In genomic region chr7:50141854-50142253, GRCh38 we compare ENCODE assay signal across 15 cellular contexts. TPM values are rescaled to one million over a fixed set of nuclear protein-coding genes. Genes with fewer than 3 reads are reported as not detected.
"Had no signal": no experiment of that assay in that cellular context is flagged by ENCODE, and none has a peak within 500 bp of the region (broad histone marks: within the 10 kb centered on the region; RNA-seq: fewer than 3 reads in every experiment).

No MANE protein-coding gene starts in this region.

- DNase-seq: activated CD4-positive, CD25-positive, alpha-beta regulatory T cell; activated CD8-positive, alpha-beta memory T cell treated with anti-CD3 and anti-CD28 coated beads, Interleukin-2, amount 50 U/mL, for 4 hours; activated naive CD8-positive, alpha-beta T cell treated with anti-CD3 and anti-CD28 coated beads for 36 hours; cerebellar nuclear complex; NCI-H2029; NCI-H2107; NCI-H226; T1000 had no signal

- ATAC-seq: PC-3 had no signal

RNA-seq across cellular contexts. Expression of gene ZPBP, which starts 48.8 kb away (rescaled TPM):
- total RNA-seq: activated T-cell treated with anti-CD3 and anti-CD28 coated beads, Interleukin-2, amount 50 U/mL, for 72 hours; activated T-helper 2 cell treated with anti-CD3 and anti-CD28 coated beads, Interferon-gamma antibody, Interleukin-2, Interleukin-4, amounts not matched to agents 10 μg/mL and 5 μg/mL and 100 μg/mL, durations not matched to agents 14 hours and 24 hours and 36 hours; cardiac septum; MCF 10A; NCI-H460; PC-3 had no signal
- polyA plus RNA-seq: adipose tissue had no signal
